1 cellular context compared by ENCODE assay signal in the genomic region with DNA sequence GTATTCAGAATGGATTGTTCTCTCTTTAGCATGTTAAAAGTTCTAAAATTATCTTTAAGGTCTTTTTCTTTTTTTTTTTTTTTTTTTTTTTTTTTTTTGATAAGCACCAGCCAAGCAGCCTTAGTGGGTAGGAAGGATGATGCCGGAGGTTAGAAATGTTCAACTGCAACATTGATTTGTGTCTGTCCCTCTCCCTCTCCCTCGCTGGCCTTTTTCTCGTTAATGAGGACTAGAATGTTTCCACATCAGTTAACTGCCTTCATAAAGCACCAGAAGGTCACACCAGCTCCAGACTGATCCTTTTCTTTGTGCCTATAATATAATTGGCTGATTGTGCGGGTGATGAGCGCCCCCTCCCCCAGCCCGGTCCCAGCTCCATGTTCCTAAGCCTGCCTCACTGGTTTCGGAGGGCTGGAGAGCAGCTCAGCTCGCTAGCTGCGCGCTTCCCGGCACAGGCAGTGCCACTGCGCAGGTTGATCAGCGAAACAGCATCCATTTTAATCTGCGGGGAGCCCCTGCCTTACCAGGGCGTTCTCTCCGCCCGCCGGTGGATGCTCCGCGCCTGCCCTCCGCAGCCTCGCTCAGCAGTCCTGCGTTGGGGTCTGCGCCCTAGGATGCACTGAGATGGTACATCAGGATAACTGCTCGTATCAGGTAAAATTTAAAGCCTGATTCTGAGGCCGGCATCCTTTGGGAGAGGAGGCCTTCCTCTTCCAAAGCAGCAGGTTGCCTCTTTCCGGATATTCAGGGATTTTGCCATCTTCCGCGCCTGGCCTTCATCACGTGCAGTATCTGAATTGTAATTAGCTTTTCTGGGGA.
TF ChIP-seq lines count a peak whose summit lies in the region.

SCHIP1 (plus strand) TSS at position 301 of the 819 bp plus-strand sequence.

TF ChIP-seq in SK-N-SH, 30 proteins besides CTCF, POLR2A, EP300 and RAD21 (continued from another document):
- TF ChIP-seq USF1 (IDR thresholded peaks at IDR 0.05; ENCODE audit: borderline replicate concordance, low read depth) (peak; percentile 24), NRF1 (IDR thresholded peaks at IDR 0.05; ENCODE audit: low read depth, low read length) (peak; percentile 73), SMC3 (IDR thresholded peaks at IDR 0.05; ENCODE audit: low read depth, low read length) (peak; percentile 4; the same call in 1 of the 2 replicates), JUND (IDR thresholded peaks at IDR 0.05) (no peak), FOSL2 (IDR thresholded peaks at IDR 0.05; ENCODE audit: borderline replicate concordance, low read depth) (no peak), ELF1 (IDR thresholded peaks at IDR 0.05) (no peak), MEF2A (IDR thresholded peaks at IDR 0.05; ENCODE audit: borderline replicate concordance, low read depth) (no peak), TAF1 (IDR thresholded peaks at IDR 0.05; ENCODE audit: borderline replicate concordance, low read depth, low read length) (0 out of 2 replicates have a peak, but pooled peaks have one; percentile 58), GATA2 (CRISPR knock-in tag; IDR thresholded peaks at IDR 0.05) (peak; percentile 52), SIN3A (IDR thresholded peaks at IDR 0.05; ENCODE audit: borderline replicate concordance, low read depth, low read length) (0 out of 2 replicates have a peak, but pooled peaks have one; percentile 40), YY1 (IDR thresholded peaks at IDR 0.05; ENCODE audit: low read depth) (peak; percentile 70), POLR2AphosphoS5 (IDR thresholded peaks at IDR 0.05; ENCODE audit: low read depth, low read length) (peak; percentile 63), FOXJ3 (CRISPR knock-in tag; IDR thresholded peaks at IDR 0.05) (no peak), FOXM1 (IDR thresholded peaks at IDR 0.05; ENCODE audit: low read depth) (no peak)
- TF ChIP-seq, protein P1, sequence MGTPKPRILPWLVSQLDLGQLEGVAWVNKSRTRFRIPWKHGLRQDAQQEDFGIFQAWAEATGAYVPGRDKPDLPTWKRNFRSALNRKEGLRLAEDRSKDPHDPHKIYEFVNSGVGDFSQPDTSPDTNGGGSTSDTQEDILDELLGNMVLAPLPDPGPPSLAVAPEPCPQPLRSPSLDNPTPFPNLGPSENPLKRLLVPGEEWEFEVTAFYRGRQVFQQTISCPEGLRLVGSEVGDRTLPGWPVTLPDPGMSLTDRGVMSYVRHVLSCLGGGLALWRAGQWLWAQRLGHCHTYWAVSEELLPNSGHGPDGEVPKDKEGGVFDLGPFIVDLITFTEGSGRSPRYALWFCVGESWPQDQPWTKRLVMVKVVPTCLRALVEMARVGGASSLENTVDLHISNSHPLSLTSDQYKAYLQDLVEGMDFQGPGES (IDR thresholded peaks at IDR 0.05; ENCODE audit: low read depth, low read length): no peak
- TF ChIP-seq, protein P2, sequence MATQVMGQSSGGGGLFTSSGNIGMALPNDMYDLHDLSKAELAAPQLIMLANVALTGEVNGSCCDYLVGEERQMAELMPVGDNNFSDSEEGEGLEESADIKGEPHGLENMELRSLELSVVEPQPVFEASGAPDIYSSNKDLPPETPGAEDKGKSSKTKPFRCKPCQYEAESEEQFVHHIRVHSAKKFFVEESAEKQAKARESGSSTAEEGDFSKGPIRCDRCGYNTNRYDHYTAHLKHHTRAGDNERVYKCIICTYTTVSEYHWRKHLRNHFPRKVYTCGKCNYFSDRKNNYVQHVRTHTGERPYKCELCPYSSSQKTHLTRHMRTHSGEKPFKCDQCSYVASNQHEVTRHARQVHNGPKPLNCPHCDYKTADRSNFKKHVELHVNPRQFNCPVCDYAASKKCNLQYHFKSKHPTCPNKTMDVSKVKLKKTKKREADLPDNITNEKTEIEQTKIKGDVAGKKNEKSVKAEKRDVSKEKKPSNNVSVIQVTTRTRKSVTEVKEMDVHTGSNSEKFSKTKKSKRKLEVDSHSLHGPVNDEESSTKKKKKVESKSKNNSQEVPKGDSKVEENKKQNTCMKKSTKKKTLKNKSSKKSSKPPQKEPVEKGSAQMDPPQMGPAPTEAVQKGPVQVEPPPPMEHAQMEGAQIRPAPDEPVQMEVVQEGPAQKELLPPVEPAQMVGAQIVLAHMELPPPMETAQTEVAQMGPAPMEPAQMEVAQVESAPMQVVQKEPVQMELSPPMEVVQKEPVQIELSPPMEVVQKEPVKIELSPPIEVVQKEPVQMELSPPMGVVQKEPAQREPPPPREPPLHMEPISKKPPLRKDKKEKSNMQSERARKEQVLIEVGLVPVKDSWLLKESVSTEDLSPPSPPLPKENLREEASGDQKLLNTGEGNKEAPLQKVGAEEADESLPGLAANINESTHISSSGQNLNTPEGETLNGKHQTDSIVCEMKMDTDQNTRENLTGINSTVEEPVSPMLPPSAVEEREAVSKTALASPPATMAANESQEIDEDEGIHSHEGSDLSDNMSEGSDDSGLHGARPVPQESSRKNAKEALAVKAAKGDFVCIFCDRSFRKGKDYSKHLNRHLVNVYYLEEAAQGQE (IDR thresholded peaks at IDR 0.05; ENCODE audit: low read depth, low read length): 0 out of 2 replicates have a peak, but pooled peaks have one; percentile 43
- TF ChIP-seq, protein P3, sequence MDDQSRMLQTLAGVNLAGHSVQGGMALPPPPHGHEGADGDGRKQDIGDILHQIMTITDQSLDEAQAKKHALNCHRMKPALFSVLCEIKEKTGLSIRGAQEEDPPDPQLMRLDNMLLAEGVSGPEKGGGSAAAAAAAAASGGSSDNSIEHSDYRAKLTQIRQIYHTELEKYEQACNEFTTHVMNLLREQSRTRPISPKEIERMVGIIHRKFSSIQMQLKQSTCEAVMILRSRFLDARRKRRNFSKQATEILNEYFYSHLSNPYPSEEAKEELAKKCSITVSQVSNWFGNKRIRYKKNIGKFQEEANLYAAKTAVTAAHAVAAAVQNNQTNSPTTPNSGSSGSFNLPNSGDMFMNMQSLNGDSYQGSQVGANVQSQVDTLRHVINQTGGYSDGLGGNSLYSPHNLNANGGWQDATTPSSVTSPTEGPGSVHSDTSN (IDR thresholded peaks at IDR 0.05): no peak
